In the genomic region with DNA sequence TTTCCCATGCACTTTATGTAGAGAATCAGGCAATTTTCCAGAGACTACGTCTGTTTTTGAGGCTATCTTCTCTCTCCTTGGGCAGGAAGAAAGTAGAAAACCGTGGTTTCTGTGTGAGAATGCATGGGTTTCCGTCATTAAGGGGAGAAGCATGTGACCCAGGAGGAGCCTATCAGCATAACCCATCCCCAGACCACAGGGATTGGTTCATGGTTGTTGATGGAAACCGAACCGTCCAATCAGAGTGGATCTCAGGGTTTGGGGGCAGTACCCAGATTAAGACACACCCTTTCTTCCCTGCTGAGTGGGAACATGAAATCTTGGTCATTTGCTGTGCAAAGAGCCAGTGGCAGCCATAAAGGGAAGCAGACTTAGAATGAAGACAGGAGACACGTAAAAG, we compare ENCODE assay signal across 2 cellular contexts.
TF ChIP-seq lines count a peak whose summit lies in the region.

No MANE protein-coding gene starts in this region.

TF ChIP-seq in SK-N-SH, 30 proteins besides CTCF, POLR2A, EP300 and RAD21 (continued from another document):
- TF ChIP-seq RXRA (IDR thresholded peaks at IDR 0.05; ENCODE audit: borderline replicate concordance, low read depth): no peak

TF ChIP-seq in SK-N-SH treated with all-trans-retinoic acid at 6 μM for 48 hours, 23 proteins besides CTCF, POLR2A, EP300 and RAD21 (continued from another document):
- TF ChIP-seq CREB5 (CRISPR knock-in tag; IDR thresholded peaks at IDR 0.05; ENCODE audit: low read depth) (no peak), ZNF70 (CRISPR knock-in tag; IDR thresholded peaks at IDR 0.05) (no peak)
- TF ChIP-seq, protein P1, sequence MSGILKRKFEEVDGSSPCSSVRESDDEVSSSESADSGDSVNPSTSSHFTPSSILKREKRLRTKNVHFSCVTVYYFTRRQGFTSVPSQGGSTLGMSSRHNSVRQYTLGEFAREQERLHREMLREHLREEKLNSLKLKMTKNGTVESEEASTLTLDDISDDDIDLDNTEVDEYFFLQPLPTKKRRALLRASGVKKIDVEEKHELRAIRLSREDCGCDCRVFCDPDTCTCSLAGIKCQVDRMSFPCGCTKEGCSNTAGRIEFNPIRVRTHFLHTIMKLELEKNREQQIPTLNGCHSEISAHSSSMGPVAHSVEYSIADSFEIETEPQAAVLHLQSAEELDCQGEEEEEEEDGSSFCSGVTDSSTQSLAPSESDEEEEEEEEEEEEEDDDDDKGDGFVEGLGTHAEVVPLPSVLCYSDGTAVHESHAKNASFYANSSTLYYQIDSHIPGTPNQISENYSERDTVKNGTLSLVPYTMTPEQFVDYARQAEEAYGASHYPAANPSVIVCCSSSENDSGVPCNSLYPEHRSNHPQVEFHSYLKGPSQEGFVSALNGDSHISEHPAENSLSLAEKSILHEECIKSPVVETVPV (CRISPR knock-in tag; IDR thresholded peaks at IDR 0.05): no peak
